ENCODE assay signal across 10 cellular contexts in genomic region chr10:17290226-17290625, GRCh38.
DNase-seq lines count a peak whose midpoint lies in the region; TF ChIP-seq lines count a peak whose summit lies in the region.
"Had no signal": no experiment of that assay in that cellular context is flagged by ENCODE, and none has a peak within 500 bp of the region (broad histone marks: within the 10 kb centered on the region; RNA-seq: fewer than 3 reads in every experiment).

No MANE protein-coding gene starts in this region.

- H3K4ac ChIP-seq in mesenchymal stem cell (ENCODE audit: low read depth in 1 of 2, low read length in 2 of 2), result no peak overlapping the region

- H3K27me3 ChIP-seq in mesenchymal stem cell (ENCODE audit: control insufficient read depth in 1 of 2, insufficient read depth in 1 of 2, low read length in 2 of 2) (peaks cover 11 to 39% of the 10 kb centered on the region in 2 experiments), tibial artery (peaks cover 0 to 8% of the 10 kb centered on the region in 2 donors), tibial nerve (peaks cover 0 to 5% of the 10 kb centered on the region in 2 donors)

- H3K4me1 ChIP-seq in mesenchymal stem cell (ENCODE audit: control insufficient read depth, insufficient read depth, low read depth, low read length) (no peaks in the 10 kb centered on the region), tibial artery (no peaks in the 10 kb centered on the region), tibial nerve (no peaks in the 10 kb centered on the region)

- H3K36me3 ChIP-seq in mesenchymal stem cell (ENCODE audit: control insufficient read depth in 1 of 2, insufficient read depth in 2 of 2, low read depth in 1 of 2, low read length in 2 of 2), result no peaks in the 10 kb centered on the region
- H3K36me3 ChIP-seq in tibial artery, result no peaks in the 10 kb centered on the region
- no peaks in the 10 kb centered on the region for H3K36me3 ChIP-seq in tibial nerve

- peaks cover 20% of the 10 kb centered on the region for H3K4me1 Mint-ChIP-seq in activated naive CD8-positive, alpha-beta T cell treated with anti-CD3 and anti-CD28 coated beads for 36 hours
- H3K4me1 Mint-ChIP-seq: stimulated activated memory B cell treated with anti-CD40 and anti-IgM and Interleukin-4, amounts not matched to agents 10 μg/mL and 1 μg/mL and 100 μg/mL, for 72 hours had no signal

- no peak overlapping the region for H2AK5ac ChIP-seq in mesenchymal stem cell (ENCODE audit: low read length, severe bottlenecking)

- intact Hi-C loops in tibial artery (cut with DNase I; ENCODE audit: low total_unique reads), result no loop called here

- H3K4me3 ChIP-seq in mesenchymal stem cell (ENCODE audit: insufficient read depth in 1 of 2, low read depth in 1 of 2, low read length in 2 of 2) (no peak overlapping the region), tibial artery (no peak overlapping the region), tibial nerve (no peak overlapping the region)
- H3K4me3 ChIP-seq: lung had no signal

- no peak overlapping the region for H3K18ac ChIP-seq in mesenchymal stem cell (ENCODE audit: low read depth in 1 of 2, low read length in 2 of 2)

- H3K36me3 Mint-ChIP-seq in activated naive CD8-positive, alpha-beta T cell treated with anti-CD3 and anti-CD28 coated beads for 36 hours, result no peaks in the 10 kb centered on the region
- H3K36me3 Mint-ChIP-seq: stimulated activated memory B cell treated with anti-CD40 and anti-IgM and Interleukin-4, amounts not matched to agents 10 μg/mL and 1 μg/mL and 100 μg/mL, for 72 hours had no signal

- H3K23ac ChIP-seq in mesenchymal stem cell (ENCODE audit: low read length in 2 of 2), result no peak overlapping the region

- no peak overlapping the region for H2BK5ac ChIP-seq in mesenchymal stem cell (ENCODE audit: low read depth, low read length, poor library complexity, severe bottlenecking)

- H2BK120ac ChIP-seq in mesenchymal stem cell (ENCODE audit: low read depth, low read length), result no peak overlapping the region

- H4K8ac ChIP-seq in mesenchymal stem cell (ENCODE audit: low read length), result no peak overlapping the region

- H3K4me3 Mint-ChIP-seq in activated naive CD8-positive, alpha-beta T cell treated with anti-CD3 and anti-CD28 coated beads for 36 hours, result no peak overlapping the region
- H3K4me3 Mint-ChIP-seq: stimulated activated memory B cell treated with anti-CD40 and anti-IgM and Interleukin-4, amounts not matched to agents 10 μg/mL and 1 μg/mL and 100 μg/mL, for 72 hours had no signal

- no peaks in the 10 kb centered on the region for H3K9me3 ChIP-seq in mesenchymal stem cell (ENCODE audit: control insufficient read depth, low read length)
- H3K9me3 ChIP-seq in tibial artery, result no peaks in the 10 kb centered on the region
- H3K9me3 ChIP-seq in tibial nerve, result no peaks in the 10 kb centered on the region

- peak; percentile 8 for DNase-seq in Daoy (ENCODE audit: low read depth)
- peak; percentile 8 for DNase-seq in HuH-7 (ENCODE audit: low spot score)
- DNase-seq in activated naive CD8-positive, alpha-beta T cell treated with anti-CD3 and anti-CD28 coated beads for 36 hours, result peak; percentile 16
- peak; percentile 2 for DNase-seq in medulla oblongata (ENCODE audit: extremely low spot score)
- DNase-seq in mesenchymal stem cell, result no peak
- DNase-seq in tibial artery, result no peak
- DNase-seq in tibial nerve (ENCODE audit: low spot score in 2 of 2), result no peak
- no peak for DNase-seq in central memory CD4-positive, alpha-beta T cell

- peaks cover 24% of the 10 kb centered on the region for H3K27me3 Mint-ChIP-seq in activated naive CD8-positive, alpha-beta T cell treated with anti-CD3 and anti-CD28 coated beads for 36 hours

- H2BK12ac ChIP-seq in mesenchymal stem cell (ENCODE audit: low read length in 2 of 2), result no peak overlapping the region

- H2AFZ ChIP-seq in mesenchymal stem cell (ENCODE audit: low read depth, low read length), result no peak overlapping the region

- 64% methylated on average over 6 of the region's 6 CpGs for WGBS in mesenchymal stem cell
- 47 to 60% methylated on average over 6 of the region's 6 CpGs for WGBS in tibial nerve, 2 donors

- H4K91ac ChIP-seq in mesenchymal stem cell (ENCODE audit: low read length), result no peak overlapping the region

- H3K79me1 ChIP-seq in mesenchymal stem cell (replicated peaks; ENCODE audit: low read length, poor library complexity, severe bottlenecking), result no peaks in the 10 kb centered on the region

- H3K27ac ChIP-seq in mesenchymal stem cell (ENCODE audit: low read length, poor library complexity, severe bottlenecking), result no peak overlapping the region
- H3K27ac ChIP-seq in tibial artery, result no peak overlapping the region
- H3K27ac ChIP-seq in tibial nerve, result no peak overlapping the region

- no peak overlapping the region for H3K9ac ChIP-seq in mesenchymal stem cell (ENCODE audit: low read length)

- TF ChIP-seq POLR2A in tibial nerve (IDR thresholded peaks at IDR 0.05), result no peak

- no peak for TF ChIP-seq EP300 in tibial nerve (IDR thresholded peaks at IDR 0.05)

- no peak overlapping the region for H3K4me2 ChIP-seq in mesenchymal stem cell (ENCODE audit: low read length, poor library complexity, severe bottlenecking)

- peak overlapping the region; percentile 67 for H3K27ac Mint-ChIP-seq in activated naive CD8-positive, alpha-beta T cell treated with anti-CD3 and anti-CD28 coated beads for 36 hours
- H3K27ac Mint-ChIP-seq: stimulated activated memory B cell treated with anti-CD40 and anti-IgM and Interleukin-4, amounts not matched to agents 10 μg/mL and 1 μg/mL and 100 μg/mL, for 72 hours had no signal

- no peak for TF ChIP-seq CTCF in tibial artery (IDR thresholded peaks at IDR 0.05)
- no peak for TF ChIP-seq CTCF in tibial nerve (IDR thresholded peaks at IDR 0.05)

- H2BK15ac ChIP-seq in mesenchymal stem cell (ENCODE audit: low read depth, poor library complexity, severe bottlenecking), result no peak overlapping the region

- no peaks in the 10 kb centered on the region for H3K9me3 Mint-ChIP-seq in activated naive CD8-positive, alpha-beta T cell treated with anti-CD3 and anti-CD28 coated beads for 36 hours

- H3K14ac ChIP-seq in mesenchymal stem cell (ENCODE audit: low read length in 2 of 2), result no peak overlapping the region

Comparison
In these comparisons a context has a peak if more than half of its experiments do, and no peak if none do; other contexts are left out.
1. DNase-seq: peak in Daoy (single experiment), HuH-7 (single experiment), activated naive CD8-positive, alpha-beta T cell treated with anti-CD3 and anti-CD28 coated beads for 36 hours (single experiment) and medulla oblongata (single experiment); none in mesenchymal stem cell (single experiment), tibial artery (0 of 2), tibial nerve (0 of 2) and central memory CD4-positive, alpha-beta T cell (single experiment).